Comparison of ENCODE assay signal across 1 cellular context in the genomic region with DNA sequence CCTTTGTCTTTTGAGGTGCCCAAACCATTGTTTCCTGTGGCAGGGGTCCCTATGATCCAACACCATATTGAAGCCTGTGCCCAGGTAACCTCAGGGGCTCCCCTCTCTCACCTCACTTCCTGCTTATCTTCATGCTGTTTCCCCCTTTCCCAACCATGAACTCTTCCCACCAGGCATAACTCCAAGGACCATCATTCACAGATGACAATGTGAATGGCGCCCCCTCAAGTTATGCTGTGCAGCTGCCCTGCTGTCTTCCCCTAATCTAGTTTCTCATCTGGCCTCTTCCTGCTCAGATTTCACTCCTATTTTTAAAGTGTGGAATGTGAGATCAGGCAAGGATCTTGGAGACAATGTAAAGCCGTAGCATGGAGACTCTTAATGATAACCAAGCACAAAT.
TF ChIP-seq lines count a peak whose summit lies in the region.

No MANE protein-coding gene starts in this region.

TF ChIP-seq in WTC11, 78 proteins besides CTCF, POLR2A, EP300 and RAD21 (continued from another document):
- TF ChIP-seq, protein P1, sequence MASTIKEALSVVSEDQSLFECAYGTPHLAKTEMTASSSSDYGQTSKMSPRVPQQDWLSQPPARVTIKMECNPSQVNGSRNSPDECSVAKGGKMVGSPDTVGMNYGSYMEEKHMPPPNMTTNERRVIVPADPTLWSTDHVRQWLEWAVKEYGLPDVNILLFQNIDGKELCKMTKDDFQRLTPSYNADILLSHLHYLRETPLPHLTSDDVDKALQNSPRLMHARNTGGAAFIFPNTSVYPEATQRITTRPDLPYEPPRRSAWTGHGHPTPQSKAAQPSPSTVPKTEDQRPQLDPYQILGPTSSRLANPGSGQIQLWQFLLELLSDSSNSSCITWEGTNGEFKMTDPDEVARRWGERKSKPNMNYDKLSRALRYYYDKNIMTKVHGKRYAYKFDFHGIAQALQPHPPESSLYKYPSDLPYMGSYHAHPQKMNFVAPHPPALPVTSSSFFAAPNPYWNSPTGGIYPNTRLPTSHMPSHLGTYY (CRISPR knock-in tag; IDR thresholded peaks at IDR 0.05), result no peak
- TF ChIP-seq CREB1 (CRISPR knock-in tag; IDR thresholded peaks at IDR 0.05) (no peak), ZNF121 (CRISPR knock-in tag; IDR thresholded peaks at IDR 0.05) (no peak), NFATC4 (CRISPR knock-in tag; IDR thresholded peaks at IDR 0.05) (no peak), ZNF317 (CRISPR knock-in tag; IDR thresholded peaks at IDR 0.05; ENCODE audit: borderline replicate concordance, low read depth) (no peak), ZNF423 (CRISPR knock-in tag; IDR thresholded peaks at IDR 0.05) (no peak), JAZF1 (CRISPR knock-in tag; IDR thresholded peaks at IDR 0.05) (no peak)
- TF ChIP-seq, protein P2, sequence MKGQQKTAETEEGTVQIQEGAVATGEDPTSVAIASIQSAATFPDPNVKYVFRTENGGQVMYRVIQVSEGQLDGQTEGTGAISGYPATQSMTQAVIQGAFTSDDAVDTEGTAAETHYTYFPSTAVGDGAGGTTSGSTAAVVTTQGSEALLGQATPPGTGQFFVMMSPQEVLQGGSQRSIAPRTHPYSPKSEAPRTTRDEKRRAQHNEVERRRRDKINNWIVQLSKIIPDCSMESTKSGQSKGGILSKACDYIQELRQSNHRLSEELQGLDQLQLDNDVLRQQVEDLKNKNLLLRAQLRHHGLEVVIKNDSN (CRISPR knock-in tag; IDR thresholded peaks at IDR 0.05), result no peak
